ENCODE assay signal across 22 cellular contexts in genomic region chr10:94489107-94489506, GRCh38. TPM values are rescaled to one million over a fixed set of nuclear protein-coding genes. Genes with fewer than 3 reads are reported as not detected.
DNase-seq lines count a peak whose midpoint lies in the region; ATAC-seq, FAIRE-seq and TF ChIP-seq lines count a peak whose summit lies in the region.
"Had no signal": no experiment of that assay in that cellular context is flagged by ENCODE, and none has a peak within 500 bp of the region (broad histone marks: within the 10 kb centered on the region; RNA-seq: fewer than 3 reads in every experiment).

No MANE protein-coding gene starts in this region.

- peak; percentile 57 for FAIRE-seq in H54 (lab: Jason Lieb, UNC)
- FAIRE-seq: D721Med, GM12878, GM19239 had no signal

- CTCF ChIA-PET in Panc1 (lab: Charles Lee): no interaction called here

- BruUV-seq in Panc1 (replicated peaks; lab: Mats Ljungman, UMichigan): no TSS peak

- TF ChIP-seq POLR2A in heart left ventricle (IDR thresholded peaks at IDR 0.05) (no peak), H54 (IDR thresholded peaks at IDR 0.05; ENCODE audit: low read depth, low read length) (no peak)

- H3K18ac ChIP-seq in neuronal stem cell (ENCODE audit: low read length): no peak overlapping the region

- no peak overlapping the region for H2AFZ ChIP-seq in neuronal stem cell (ENCODE audit: low read length)
- H2AFZ ChIP-seq: GM23248 had no signal

- H3K79me1 ChIP-seq in neuronal stem cell (ENCODE audit: low read depth, low read length): no peaks in the 10 kb centered on the region

- H4K91ac ChIP-seq in neuronal stem cell (ENCODE audit: low read depth, low read length, poor library complexity): no peak overlapping the region

- intact Hi-C loops in heart left ventricle (cut with DNase I) (no loop called here), Right ventricle myocardium inferior (cut with DNase I) (no loop called here), Panc1 (cut with micrococcal nuclease; ENCODE audit: unreplicated experiment) (no loop called here)

- DNase-seq in heart left ventricle: peak in 1 of 5 donors; percentile 28
- DNase-seq in Right ventricle myocardium inferior (ENCODE audit: missing footprints): no peak
- DNase-seq in H54 (ENCODE audit: insufficient read length, low spot score): no peak
- no peak for DNase-seq in Panc1 (ENCODE audit: low read depth, low spot score)
- no peak for DNase-seq in neuronal stem cell (ENCODE audit: low spot score)
- no peak for DNase-seq in cerebellar nuclear complex (lab: John Stamatoyannopoulos, UW)
- DNase-seq in SIG-M5 (lab: John Stamatoyannopoulos, UW): no peak
- DNase-seq in amygdala (lab: John Stamatoyannopoulos, UW): no peak
- DNase-seq: BE2C; CD4-positive, alpha-beta T cell; CD8-positive, alpha-beta memory T cell; DMS 273 treated with DMSO at 0.1 percent for 48 hours; DMS79; EL; GDM1; GM23248; HFFc6 had no signal

- no peak overlapping the region for H3K9ac ChIP-seq in neuronal stem cell (ENCODE audit: low read depth, low read length, poor library complexity)
- H3K9ac ChIP-seq: BLaER1 treated with 17β-estradiol and CSF1 and Interleukin-3, amounts not matched to agents 10 nM and 100 nM; GM23248 had no signal

- no peak overlapping the region for H2BK15ac ChIP-seq in neuronal stem cell (ENCODE audit: low read length)

- TF ChIP-seq CTCF in heart left ventricle (IDR thresholded peaks at IDR 0.05) (no peak), Panc1 (IDR thresholded peaks at IDR 0.05) (no peak)

- no peak overlapping the region for H3K14ac ChIP-seq in neuronal stem cell (ENCODE audit: low read length)

- H3K4me1 ChIP-seq in heart left ventricle (peaks cover 0 to 22% (median 8%) of the 10 kb centered on the region in 12 donors), Panc1 (ENCODE audit: control insufficient read depth, insufficient read depth, low read length) (peaks cover 3% of the 10 kb centered on the region; the same call in 1 of the 2 replicates), neuronal stem cell (ENCODE audit: control insufficient read depth in 2 of 2, insufficient read depth in 1 of 2, low read depth in 1 of 2, low read length in 2 of 2) (no peaks in the 10 kb centered on the region)
- H3K4me1 ChIP-seq: BE2C; BLaER1 treated with 17β-estradiol and CSF1 and Interleukin-3, amounts not matched to agents 10 nM and 100 nM; HAP-1 had no signal

- H3K27me3 ChIP-seq in heart left ventricle: no peaks in the 10 kb centered on the region
- no peaks in the 10 kb centered on the region for H3K27me3 ChIP-seq in Panc1 (ENCODE audit: control insufficient read depth, insufficient read depth, low read length)
- H3K27me3 ChIP-seq in neuronal stem cell (ENCODE audit: control insufficient read depth in 3 of 3, insufficient read depth in 3 of 3, low read depth in 1 of 3, low read length in 3 of 3): no peaks in the 10 kb centered on the region
- H3K27me3 ChIP-seq: BE2C; BLaER1 treated with 17β-estradiol and CSF1 and Interleukin-3, amounts not matched to agents 10 nM and 100 nM had no signal

- WGBS in heart left ventricle, 4 donors: 85 to 95% (median 93%) methylated on average over 2 to 4 of the region's 4 CpGs
- WGBS in neuronal stem cell (ENCODE audit: extremely low coverage in 2 of 2, insufficient read length in 2 of 2, insufficient replicate concordance in 1 of 2), 2 donors: no CpG with 5 or more reads among the region's 4 CpGs

- peaks cover 0 to 6% (median 0%) of the 10 kb centered on the region in 9 donors for H3K36me3 ChIP-seq in heart left ventricle
- no peaks in the 10 kb centered on the region for H3K36me3 ChIP-seq in Panc1 (ENCODE audit: control insufficient read depth, insufficient read depth, low read length)
- no peaks in the 10 kb centered on the region for H3K36me3 ChIP-seq in neuronal stem cell (replicated peaks in 1 of 2; ENCODE audit: control insufficient read depth in 2 of 2, insufficient read depth in 2 of 2, low read length in 2 of 2)
- H3K36me3 ChIP-seq: BE2C, HAP-1 had no signal

- H2BK12ac ChIP-seq in neuronal stem cell (ENCODE audit: low read length): no peak overlapping the region

- H3K4me3 ChIP-seq in heart left ventricle (no peak overlapping the region), Panc1 (ENCODE audit: low read depth in 2 of 2, low read length in 2 of 2) (no peak overlapping the region), neuronal stem cell (ENCODE audit: low read length in 2 of 2) (no peak overlapping the region)
- H3K4me3 ChIP-seq: BLaER1 treated with 17β-estradiol and CSF1 and Interleukin-3, amounts not matched to agents 10 nM and 100 nM; GM12878; GM23248; HAP-1 had no signal

- peak overlapping the region; percentile 8 for H3K23ac ChIP-seq in neuronal stem cell (ENCODE audit: low read depth, low read length, poor library complexity)

- H3K4ac ChIP-seq in neuronal stem cell (ENCODE audit: low read length): no peak overlapping the region

- no peak overlapping the region for H4K8ac ChIP-seq in neuronal stem cell (ENCODE audit: low read depth, low read length)

- no peak overlapping the region for H2BK120ac ChIP-seq in neuronal stem cell (ENCODE audit: low read depth, low read length)

- no peak overlapping the region for H3K27ac ChIP-seq in heart left ventricle
- H3K27ac ChIP-seq in Panc1 (ENCODE audit: low read length): no peak overlapping the region
- H3K27ac ChIP-seq in neuronal stem cell (replicated peaks; ENCODE audit: low read length): no peak overlapping the region
- H3K27ac ChIP-seq: BLaER1 treated with 17β-estradiol and CSF1 and Interleukin-3, amounts not matched to agents 10 nM and 100 nM; GM23248 had no signal

- peaks cover 0 to 24% (median 4%) of the 10 kb centered on the region in 12 donors for H3K9me3 ChIP-seq in heart left ventricle
- no peaks in the 10 kb centered on the region for H3K9me3 ChIP-seq in Panc1 (ENCODE audit: control insufficient read depth, insufficient read depth, low read depth, low read length)
- peaks cover 0 to under 1% of the 10 kb centered on the region in 2 donors for H3K9me3 ChIP-seq in neuronal stem cell (replicated peaks in 1 of 2; ENCODE audit: control insufficient read depth in 2 of 2, insufficient read depth in 1 of 2, low read depth in 1 of 2, low read length in 2 of 2)
- H3K9me3 ChIP-seq: BE2C, HAP-1 had no signal

- POLR2A ChIA-PET in Panc1 (lab: Charles Lee): no interaction called here

- in situ Hi-C loops in Panc1 (cut with HindIII; ENCODE audit: low pct_unique_long_range_greater_than_20kb, low sequenced_read_pairs): no loop called here

- H3K4me2 ChIP-seq in neuronal stem cell (ENCODE audit: insufficient read depth, low read length, poor library complexity, severe bottlenecking): no peak overlapping the region
- H3K4me2 ChIP-seq: BLaER1 treated with 17β-estradiol and CSF1 and Interleukin-3, amounts not matched to agents 10 nM and 100 nM had no signal

- H2AK5ac ChIP-seq in neuronal stem cell (ENCODE audit: low read depth, low read length): no peak overlapping the region

- ATAC-seq in heart left ventricle: peak in 3 of 4 donors; percentile 49 to 53 (median 53)
- ATAC-seq in Right ventricle myocardium inferior: no peak
- ATAC-seq in Panc1: peak; percentile 68; the same call in 1 of the 2 replicates
- ATAC-seq: GM12878 had no signal

- H2BK5ac ChIP-seq in neuronal stem cell (ENCODE audit: low read length): no peak overlapping the region

RNA-seq across cellular contexts. Expression of gene HELLS, which starts 56.5 kb away (rescaled TPM):
- 1 to 10 TPM in 4 of 9 donors, under 1 TPM in 5; 0.48 to 8.9 (median 1.00) TPM for total RNA-seq in heart left ventricle
- under 1 TPM; 0.23 to 0.62 TPM for polyA plus RNA-seq in heart left ventricle
- total RNA-seq in Right ventricle myocardium inferior: 2.3 TPM
- total RNA-seq in Panc1 (2021; ENCODE audit: unreplicated experiment): 145 TPM
- polyA plus RNA-seq in Panc1 (2012; ENCODE audit: insufficient read length): 15.0 TPM
- 65.5 TPM for polyA plus RNA-seq in neuronal stem cell (2013, experiment 1 of 2)
- 72.6 TPM for polyA plus RNA-seq in neuronal stem cell (2013, experiment 2 of 2)

Comparison
In these comparisons a context has a peak if more than half of its experiments do, and no peak if none do; other contexts are left out.
1. RNA of gene HELLS, which starts 56.5 kb away (total RNA-seq): 145 TPM in Panc1 (single experiment); 2.3 TPM in Right ventricle myocardium inferior (single experiment) and 0.48 to 8.9 TPM in heart left ventricle; every median in the first group is over 10 times any median in the second.